In the genomic region with DNA sequence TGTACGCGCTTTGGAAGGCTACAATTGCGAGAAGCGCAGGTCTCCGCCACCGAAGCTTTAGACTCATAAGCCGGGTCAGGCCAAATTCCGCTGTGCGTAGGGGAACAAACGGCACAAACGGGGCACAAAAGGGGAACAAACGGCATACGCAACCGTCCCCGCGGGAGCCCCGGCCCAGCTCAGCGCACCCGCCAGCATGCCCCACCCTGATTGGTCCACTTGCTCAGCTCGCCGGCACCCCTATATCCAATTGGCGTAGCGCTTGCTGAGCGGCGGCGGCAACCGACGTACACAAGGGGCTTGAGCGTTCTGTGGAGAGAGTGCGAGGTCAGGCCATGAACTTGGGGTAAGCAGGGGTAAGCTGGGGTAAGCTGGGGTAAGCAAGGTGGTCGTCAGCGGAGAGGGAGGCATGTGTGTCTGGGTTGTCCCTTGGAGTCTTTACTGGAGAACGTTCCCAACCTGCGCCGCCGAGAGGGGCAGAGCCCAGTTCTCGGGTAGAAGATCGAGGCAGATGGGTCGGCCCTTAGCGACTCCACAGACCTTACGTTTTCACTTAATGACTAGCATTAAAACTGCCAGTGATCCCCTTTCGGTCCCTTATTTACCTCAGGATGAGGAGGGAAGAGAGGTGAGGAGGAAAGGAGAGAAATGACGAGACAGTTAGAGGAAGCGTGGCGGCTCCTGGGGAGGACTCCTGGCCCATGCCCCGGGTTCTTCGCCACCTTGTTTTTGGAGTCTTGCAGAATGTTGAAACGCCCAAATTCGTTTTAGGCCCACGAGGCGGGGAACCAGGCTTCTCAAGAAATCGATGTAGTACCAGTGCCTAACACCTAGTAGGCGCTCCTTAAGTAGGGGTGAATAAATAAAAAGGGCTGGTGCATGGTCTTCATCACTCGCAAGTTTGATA, we compare ENCODE assay signal across 1 cellular context.
TF ChIP-seq lines count a peak whose summit lies in the region.

A gene (plus strand): TSS at position 268 of the 907 bp plus-strand sequence. CDS start 68 bp downstream, at position 336.

TF ChIP-seq in HCT116, 20 proteins besides CTCF, POLR2A, EP300 and RAD21 (continued from another document):
- TF ChIP-seq, protein P1, sequence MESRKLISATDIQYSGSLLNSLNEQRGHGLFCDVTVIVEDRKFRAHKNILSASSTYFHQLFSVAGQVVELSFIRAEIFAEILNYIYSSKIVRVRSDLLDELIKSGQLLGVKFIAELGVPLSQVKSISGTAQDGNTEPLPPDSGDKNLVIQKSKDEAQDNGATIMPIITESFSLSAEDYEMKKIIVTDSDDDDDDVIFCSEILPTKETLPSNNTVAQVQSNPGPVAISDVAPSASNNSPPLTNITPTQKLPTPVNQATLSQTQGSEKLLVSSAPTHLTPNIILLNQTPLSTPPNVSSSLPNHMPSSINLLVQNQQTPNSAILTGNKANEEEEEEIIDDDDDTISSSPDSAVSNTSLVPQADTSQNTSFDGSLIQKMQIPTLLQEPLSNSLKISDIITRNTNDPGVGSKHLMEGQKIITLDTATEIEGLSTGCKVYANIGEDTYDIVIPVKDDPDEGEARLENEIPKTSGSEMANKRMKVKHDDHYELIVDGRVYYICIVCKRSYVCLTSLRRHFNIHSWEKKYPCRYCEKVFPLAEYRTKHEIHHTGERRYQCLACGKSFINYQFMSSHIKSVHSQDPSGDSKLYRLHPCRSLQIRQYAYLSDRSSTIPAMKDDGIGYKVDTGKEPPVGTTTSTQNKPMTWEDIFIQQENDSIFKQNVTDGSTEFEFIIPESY (IDR thresholded peaks at IDR 0.05; ENCODE audit: extremely low read depth, insufficient replicate concordance, low read length) = peak; percentile 8
- TF ChIP-seq YY1 (IDR thresholded peaks at IDR 0.05; ENCODE audit: extremely low read depth, insufficient replicate concordance, low read depth, low read length) (peak; percentile 18), POLR2AphosphoS5 (IDR thresholded peaks at IDR 0.05; ENCODE audit: low read depth, low read length) (peak; percentile 91)
